ENCODE assay signal across 8 cellular contexts in genomic region chr10:80407836-80408197, GRCh38. TPM values are rescaled to one million over a fixed set of nuclear protein-coding genes. Genes with fewer than 3 reads are reported as not detected.
A peak's percentile ranks its signal among the peaks of the same experiment; 100 is the strongest.
DNase-seq lines count a peak whose midpoint lies in the region; ATAC-seq and TF ChIP-seq lines count a peak whose summit lies in the region.

No MANE protein-coding gene starts in this region.

- H3K9me3 ChIP-seq in body of pancreas (no peaks in the 10 kb centered on the region), left lung (no peaks in the 10 kb centered on the region)

- TF ChIP-seq CTCF in body of pancreas (IDR thresholded peaks at IDR 0.05) (no peak), left lung (IDR thresholded peaks at IDR 0.05) (no peak)

- no peak for TF ChIP-seq POLR2A in body of pancreas (IDR thresholded peaks at IDR 0.05)

- ATAC-seq in GM18873 (IDR thresholded peaks at IDR 0.05; ENCODE audit: low FRiP score, unreplicated experiment) (peak; percentile 28), HG02943 (IDR thresholded peaks at IDR 0.05; ENCODE audit: low read depth, unreplicated experiment) (peak; percentile 28), body of pancreas (peak; percentile 67), left lung (peak; percentile 82), HG03521 (IDR thresholded peaks at IDR 0.05; ENCODE audit: unreplicated experiment) (no peak)

- H3K27ac ChIP-seq in body of pancreas = peak overlapping the region in 3 of 4 donors; percentile 79 to 83 (median 81)
- peak overlapping the region; percentile 51 to 73 for H3K27ac ChIP-seq in left lung

- peak overlapping the region; percentile 64 to 90 for H3K4me3 ChIP-seq in body of pancreas
- H3K4me3 ChIP-seq in left lung = peak overlapping the region; percentile 84 to 88

- DNase-seq in RPMI7951 (ENCODE audit: low read depth) (peak; percentile 61), body of pancreas (peak; percentile 15 to 51 (median 30)), left lung (peak; percentile 51 to 81), DMS114 treated with DMSO at 0.1 percent for 48 hours (lab: John Stamatoyannopoulos, UW; ENCODE audit: unreplicated experiment) (no peak)
- peak; percentile 36 for DNase-seq in stimulated activated CD4-positive, alpha-beta T cell treated with anti-CD3 and anti-CD28 coated beads, Interleukin-4, amount 100 ng/mL, for 1 hour

- intact Hi-C loops in body of pancreas (cut with DNase I) (no loop called here), left lung (cut with DNase I) (no loop called here)

- H3K27me3 ChIP-seq in body of pancreas = no peaks in the 10 kb centered on the region
- peaks cover 0 to 23% of the 10 kb centered on the region in 2 donors for H3K27me3 ChIP-seq in left lung

- H3K4me1 ChIP-seq in body of pancreas (peaks cover 31% of the 10 kb centered on the region), left lung (peaks cover 9 to 21% of the 10 kb centered on the region in 2 donors)

- 2 to 10% methylated on average over 13 to 16 of the region's 16 CpGs for WGBS in body of pancreas, 2 donors

- H3K36me3 ChIP-seq in body of pancreas (replicated peaks in 1 of 2; ENCODE audit: insufficient read depth in 1 of 2, low read depth in 2 of 2) = no peaks in the 10 kb centered on the region
- no peaks in the 10 kb centered on the region for H3K36me3 ChIP-seq in left lung

RNA-seq across cellular contexts. Expression of gene PRXL2A, which starts 0.5 kb away (rescaled TPM):
- total RNA-seq in RPMI7951 (2014; rRNA removed; shearing (Covaris generic)) = 13.2 and 13.6 TPM in 2 replicates
- total RNA-seq in body of pancreas (100 to 1,000 TPM in 1 of 2 donors, 10 to 100 TPM in 1; 40.7 to 110 TPM), left lung (10 to 100 TPM; 46.2 to 50.1 TPM)

RNA-seq across cellular contexts. Expression of gene TSPAN14, which starts 46.3 kb away (rescaled TPM):
- total RNA-seq in RPMI7951 (2014; rRNA removed; shearing (Covaris generic)) = 56.4 and 67.0 TPM in 2 replicates
- 10 to 100 TPM; 22.3 to 63.0 TPM for total RNA-seq in body of pancreas
- 100 to 1,000 TPM; 116 to 158 TPM for total RNA-seq in left lung

RNA-seq across cellular contexts. Expression of gene DYDC2, which starts 51.2 kb away (rescaled TPM):
- total RNA-seq in RPMI7951 (2014; rRNA removed; shearing (Covaris generic)) = not detected in 2 replicates
- total RNA-seq in body of pancreas = not detected
- 1 to 10 TPM in 1 of 2 donors, not detected in 1; 3.0 TPM for total RNA-seq in left lung

RNA-seq across cellular contexts. Expression of gene DYDC1, which starts 51.3 kb away (rescaled TPM):
- not detected in 2 replicates for total RNA-seq in RPMI7951 (2014; rRNA removed; shearing (Covaris generic))
- not detected for total RNA-seq in body of pancreas
- total RNA-seq in left lung = under 1 TPM in 1 of 2 donors, not detected in 1; 0.50 TPM
